Comparison of ENCODE assay signal across 16 cellular contexts in genomic region chr10:12187321-12187905, GRCh38.
"Had no signal": no experiment of that assay in that cellular context is flagged by ENCODE, and none has a peak within 500 bp of the region (broad histone marks: within the 10 kb centered on the region; RNA-seq: fewer than 3 reads in every experiment).

No MANE protein-coding gene starts in this region.

- H3K9me3 ChIP-seq: esophagus muscularis mucosa, lower lobe of right lung, SJSA1, upper lobe of left lung had no signal

- H3K27ac Mint-ChIP-seq: brain; endodermal cell; stimulated activated naive B cell treated with anti-CD40 and anti-IgM and Interleukin-4, amounts not matched to agents 10 μg/mL and 1 μg/mL and 100 μg/mL, for 72 hours had no signal

- H3K27me3 Mint-ChIP-seq: brain; naive B cell; stimulated activated naive B cell treated with anti-CD40 and anti-IgM and Interleukin-4, amounts not matched to agents 10 μg/mL and 1 μg/mL and 100 μg/mL, for 72 hours had no signal

- DNase-seq: activated CD4-positive, CD25-positive, alpha-beta regulatory T cell; activated gamma-delta T cell treated with Interleukin-2 at 50 U/mL for 16 hours; amygdala; endodermal cell; foreskin fibroblast; immature natural killer cell; lower lobe of right lung; naive B cell; nucleus accumbens; right cardiac atrium; stimulated activated naive B cell treated with anti-CD40 and anti-IgM and Interleukin-4, amounts not matched to agents 10 μg/mL and 1 μg/mL and 100 μg/mL, for 72 hours; upper lobe of left lung had no signal

- ATAC-seq: lower lobe of right lung; right cardiac atrium; stimulated activated naive B cell treated with anti-CD40 and anti-IgM and Interleukin-4, amounts not matched to agents 10 μg/mL and 1 μg/mL and 100 μg/mL, for 72 hours had no signal

- H3K4me1 Mint-ChIP-seq: endodermal cell had no signal

- H3K4me3 ChIP-seq: esophagus muscularis mucosa, lower lobe of right lung, SJSA1, upper lobe of left lung had no signal

- H3K27ac ChIP-seq: esophagus muscularis mucosa, lower lobe of right lung, RWPE1, SJSA1, upper lobe of left lung had no signal

- H3K9me3 Mint-ChIP-seq: brain; endodermal cell; immature natural killer cell; naive B cell; stimulated activated naive B cell treated with anti-CD40 and anti-IgM and Interleukin-4, amounts not matched to agents 10 μg/mL and 1 μg/mL and 100 μg/mL, for 72 hours had no signal

- H3K27me3 ChIP-seq: esophagus muscularis mucosa, SJSA1, upper lobe of left lung had no signal

- H3K4me3 Mint-ChIP-seq: brain; endodermal cell; immature natural killer cell; stimulated activated naive B cell treated with anti-CD40 and anti-IgM and Interleukin-4, amounts not matched to agents 10 μg/mL and 1 μg/mL and 100 μg/mL, for 72 hours had no signal
